In genomic region chr2:144329472-144329871, GRCh38 we compare ENCODE assay signal across 26 cellular contexts.
DNase-seq lines count a peak whose midpoint lies in the region; ATAC-seq and TF ChIP-seq lines count a peak whose summit lies in the region.
"Had no signal": no experiment of that assay in that cellular context is flagged by ENCODE, and none has a peak within 500 bp of the region (broad histone marks: within the 10 kb centered on the region; RNA-seq: fewer than 3 reads in every experiment).

No MANE protein-coding gene starts in this region.

- no peaks in the 10 kb centered on the region for H3K9me3 ChIP-seq in Loucy (ENCODE audit: insufficient read depth, low read depth, low read length)
- no peaks in the 10 kb centered on the region for H3K9me3 ChIP-seq in neural progenitor cell (ENCODE audit: low read depth)
- H3K9me3 ChIP-seq: A549, Caco-2, psoas muscle, upper lobe of left lung had no signal

- no peaks in the 10 kb centered on the region for H3K9me2 ChIP-seq in Loucy (replicated peaks; ENCODE audit: low read depth, low read length)

- H3K4me2 ChIP-seq in Loucy (ENCODE audit: low read depth, low read length, poor library complexity, severe bottlenecking) (peak overlapping the region; percentile 84), neural progenitor cell (peak overlapping the region; percentile 92)
- H3K4me2 ChIP-seq: A549 had no signal

- peaks cover 30% of the 10 kb centered on the region for H3K36me3 Mint-ChIP-seq in activated CD8-positive, alpha-beta memory T cell treated with anti-CD3 and anti-CD28 coated beads, Interleukin-2, amount 10 ng/mL, durations not matched to agents 7 days and 5 days
- peaks cover 10% of the 10 kb centered on the region for H3K36me3 Mint-ChIP-seq in activated naive CD8-positive, alpha-beta T cell
- peaks cover 23% of the 10 kb centered on the region for H3K36me3 Mint-ChIP-seq in neural progenitor cell

- CTCF ChIA-PET in activated CD8-positive, alpha-beta memory T cell treated with anti-CD3 and anti-CD28 coated beads, Interleukin-2, amount 10 ng/mL, durations not matched to agents 7 days and 5 days (lab: Charles Lee): interaction anchor here (1.1 to 1.4 kb wide), 2 partner anchors 144 to 189 kb away, joined by 3 to 4 read pairs; no protein-coding TSS in a partner anchor

- DNase-seq in activated CD8-positive, alpha-beta memory T cell treated with anti-CD3 and anti-CD28 coated beads, Interleukin-2, amount 10 ng/mL, durations not matched to agents 7 days and 5 days: no peak
- DNase-seq in activated CD8-positive, alpha-beta memory T cell treated with anti-CD3 and anti-CD28 coated beads for 24 hours: no peak
- DNase-seq in neural progenitor cell (ENCODE audit: low spot score) (no peak), GF-D8 (lab: John Stamatoyannopoulos, UW) (no peak), HCEC 1CT (no peak)
- DNase-seq: brain microvascular endothelial cell; Caco-2; DMS79 treated with DMSO at 0.1 percent for 48 hours; effector memory CD4-positive, alpha-beta T cell; foreskin keratinocyte; H7; left colon; NCI-H1105 treated with DMSO at 0.1 percent for 48 hours; NCI-H2029; NCI-H69; nucleus accumbens; psoas muscle; upper lobe of left lung had no signal

- H3F3A ChIP-seq in Loucy (ENCODE audit: low read depth) (no peaks in the 10 kb centered on the region), neural progenitor cell (ENCODE audit: low read depth) (peaks cover 20% of the 10 kb centered on the region)

- H3K9ac ChIP-seq in Loucy (ENCODE audit: low read depth, low read length, poor library complexity, severe bottlenecking) (peak overlapping the region; percentile 91), neural progenitor cell (no peak overlapping the region)

- H3K4me1 ChIP-seq in Loucy (ENCODE audit: insufficient read depth, low read length, poor library complexity, severe bottlenecking): peaks cover 63% of the 10 kb centered on the region
- peaks cover 36% of the 10 kb centered on the region for H3K4me1 ChIP-seq in neural progenitor cell

- H3K27me3 ChIP-seq in Loucy (ENCODE audit: insufficient read depth, low read length, poor library complexity, severe bottlenecking) (no peaks in the 10 kb centered on the region), neural progenitor cell (no peaks in the 10 kb centered on the region)
- H3K27me3 ChIP-seq: brain microvascular endothelial cell, foreskin keratinocyte, upper lobe of left lung had no signal

- H3K4me1 Mint-ChIP-seq in activated CD8-positive, alpha-beta memory T cell treated with anti-CD3 and anti-CD28 coated beads, Interleukin-2, amount 10 ng/mL, durations not matched to agents 7 days and 5 days: peaks cover 63% of the 10 kb centered on the region
- peaks cover 67% of the 10 kb centered on the region for H3K4me1 Mint-ChIP-seq in activated naive CD8-positive, alpha-beta T cell (ENCODE audit: low read depth)
- H3K4me1 Mint-ChIP-seq in neural progenitor cell: peaks cover 35% of the 10 kb centered on the region

- H3K4me3 ChIP-seq in Loucy (ENCODE audit: low read length, poor library complexity, severe bottlenecking): peak overlapping the region; percentile 85
- H3K4me3 ChIP-seq in neural progenitor cell: no peak overlapping the region
- H3K4me3 ChIP-seq: A549, GM12878, psoas muscle, SK-N-MC, upper lobe of left lung had no signal

- no peak overlapping the region for H2AFZ ChIP-seq in Loucy (ENCODE audit: low read length)
- no peak overlapping the region for H2AFZ ChIP-seq in neural progenitor cell (replicated peaks)

- TF ChIP-seq CTCF in Loucy (conservative IDR thresholded peaks at IDR 0.05; ENCODE audit: low read length): no peak
- no peak for TF ChIP-seq CTCF in neural progenitor cell (IDR thresholded peaks at IDR 0.05)

- H3K79me2 ChIP-seq in Loucy (ENCODE audit: insufficient read depth, low read length) (peaks cover 63% of the 10 kb centered on the region), neural progenitor cell (ENCODE audit: low read depth) (peaks cover 64% of the 10 kb centered on the region)

- H3K9me3 Mint-ChIP-seq in activated CD8-positive, alpha-beta memory T cell treated with anti-CD3 and anti-CD28 coated beads, Interleukin-2, amount 10 ng/mL, durations not matched to agents 7 days and 5 days (ENCODE audit: low read depth): no peaks in the 10 kb centered on the region
- H3K9me3 Mint-ChIP-seq in activated naive CD8-positive, alpha-beta T cell (ENCODE audit: low read depth): no peaks in the 10 kb centered on the region
- peaks cover 4% of the 10 kb centered on the region for H3K9me3 Mint-ChIP-seq in neural progenitor cell
- H3K9me3 Mint-ChIP-seq: WTC11 had no signal

- H4K20me1 ChIP-seq in Loucy (ENCODE audit: insufficient read depth, low read length, poor library complexity, severe bottlenecking) (no peaks in the 10 kb centered on the region), neural progenitor cell (ENCODE audit: low read depth) (no peaks in the 10 kb centered on the region)

- no peak overlapping the region for H3K27ac ChIP-seq in neural progenitor cell
- H3K27ac ChIP-seq: A549, brain microvascular endothelial cell, foreskin keratinocyte, psoas muscle, SK-N-MC, upper lobe of left lung had no signal

- peak overlapping the region; percentile 93 for H3K27ac Mint-ChIP-seq in activated CD8-positive, alpha-beta memory T cell treated with anti-CD3 and anti-CD28 coated beads, Interleukin-2, amount 10 ng/mL, durations not matched to agents 7 days and 5 days
- peak overlapping the region; percentile 99 for H3K27ac Mint-ChIP-seq in activated naive CD8-positive, alpha-beta T cell
- no peak overlapping the region for H3K27ac Mint-ChIP-seq in neural progenitor cell
- H3K27ac Mint-ChIP-seq: B cell, WTC11 had no signal

- H3K36me3 ChIP-seq in Loucy (ENCODE audit: insufficient read depth, low read length) (no peaks in the 10 kb centered on the region), neural progenitor cell (no peaks in the 10 kb centered on the region)
- H3K36me3 ChIP-seq: brain microvascular endothelial cell, upper lobe of left lung had no signal

- peak overlapping the region; percentile 90 for H3K4me3 Mint-ChIP-seq in activated CD8-positive, alpha-beta memory T cell treated with anti-CD3 and anti-CD28 coated beads, Interleukin-2, amount 10 ng/mL, durations not matched to agents 7 days and 5 days
- no peak overlapping the region for H3K4me3 Mint-ChIP-seq in activated naive CD8-positive, alpha-beta T cell
- H3K4me3 Mint-ChIP-seq in neural progenitor cell: no peak overlapping the region
- H3K4me3 Mint-ChIP-seq: WTC11 had no signal

- no peak for ATAC-seq in activated CD8-positive, alpha-beta memory T cell treated with anti-CD3 and anti-CD28 coated beads, Interleukin-2, amount 10 ng/mL, durations not matched to agents 7 days and 5 days
- no peak for ATAC-seq in GM18502 (IDR thresholded peaks at IDR 0.05; ENCODE audit: poor library complexity, unreplicated experiment)
- ATAC-seq: A549, foreskin keratinocyte, GM12878, left colon, psoas muscle, WTC11 had no signal

- no peaks in the 10 kb centered on the region for H3K27me3 Mint-ChIP-seq in activated CD8-positive, alpha-beta memory T cell treated with anti-CD3 and anti-CD28 coated beads, Interleukin-2, amount 10 ng/mL, durations not matched to agents 7 days and 5 days
- no peaks in the 10 kb centered on the region for H3K27me3 Mint-ChIP-seq in activated naive CD8-positive, alpha-beta T cell
- peaks cover 2% of the 10 kb centered on the region for H3K27me3 Mint-ChIP-seq in neural progenitor cell (ENCODE audit: insufficient read depth, low read depth)
- H3K27me3 Mint-ChIP-seq: B cell had no signal
